ENCODE assay signal across 9 cellular contexts in genomic region chr1:31013187-31013864, GRCh38. TPM values are rescaled to one million over a fixed set of nuclear protein-coding genes. Genes with fewer than 3 reads are reported as not detected.
DNase-seq lines count a peak whose midpoint lies in the region; ATAC-seq and TF ChIP-seq lines count a peak whose summit lies in the region.
"Had no signal": no experiment of that assay in that cellular context is flagged by ENCODE, and none has a peak within 500 bp of the region (broad histone marks: within the 10 kb centered on the region; RNA-seq: fewer than 3 reads in every experiment).

No MANE protein-coding gene starts in this region.

- no peaks in the 10 kb centered on the region for H3K27me3 ChIP-seq in CD8-positive, alpha-beta T cell (ENCODE audit: insufficient read depth, low read length)

- H3K4me1 ChIP-seq in CD8-positive, alpha-beta T cell (ENCODE audit: insufficient read depth, low read length) = peaks cover 43% of the 10 kb centered on the region

- H3K36me3 ChIP-seq in CD8-positive, alpha-beta T cell (ENCODE audit: insufficient read depth, low read length) = no peaks in the 10 kb centered on the region

- POLR2A ChIA-PET in CD8-positive, alpha-beta T cell (lab: Charles Lee) = no interaction called here
- POLR2A ChIA-PET in RWPE1 (lab: Yijun Ruan, JAX; ENCODE audit: low non-redundant PET) = no interaction called here

- peaks cover 13% of the 10 kb centered on the region for H3K36me3 Mint-ChIP-seq in CD8-positive, alpha-beta T cell

- H3K9me3 Mint-ChIP-seq in CD8-positive, alpha-beta T cell = no peaks in the 10 kb centered on the region

- no peak overlapping the region for H3K4me3 ChIP-seq in CD8-positive, alpha-beta T cell (ENCODE audit: low read depth, low read length)

- H3K27ac Mint-ChIP-seq in CD8-positive, alpha-beta T cell = peak overlapping the region; percentile 50

- no peaks in the 10 kb centered on the region for H3K27me3 Mint-ChIP-seq in CD8-positive, alpha-beta T cell (ENCODE audit: low read depth)

- peaks cover 74% of the 10 kb centered on the region for H3K4me1 Mint-ChIP-seq in CD8-positive, alpha-beta T cell (ENCODE audit: low read depth)

- no peak for TF ChIP-seq CTCF in CD8-positive, alpha-beta T cell (IDR thresholded peaks at IDR 0.05)
- TF ChIP-seq CTCF in GM20000 (IDR thresholded peaks at IDR 0.05; ENCODE audit: extremely low read depth, missing control alignments) = no peak
- TF ChIP-seq CTCF in RWPE1 (conservative IDR thresholded peaks at IDR 0.05; ENCODE audit: low read depth) = no peak

- CTCF ChIA-PET in CD8-positive, alpha-beta T cell (lab: Charles Lee) = interaction anchor here (1.4 kb wide), 1 partner anchor 84 kb away, joined by 3 read pairs; no protein-coding TSS in a partner anchor
- CTCF ChIA-PET in RWPE1 (lab: Yijun Ruan, JAX) = interaction anchor here (0.6 kb wide), 3 partner anchors 11 to 1817 kb away, joined by 3 to 4 read pairs (median 3); no protein-coding TSS in a partner anchor

- no peaks in the 10 kb centered on the region for H3K9me3 ChIP-seq in CD8-positive, alpha-beta T cell (ENCODE audit: low read length)

- no peak overlapping the region for H3K4me3 Mint-ChIP-seq in CD8-positive, alpha-beta T cell

- intact Hi-C loops in CD8-positive, alpha-beta T cell (cut with DNase I, micrococcal nuclease) = no loop called here
- intact Hi-C loops in posterior cingulate gyrus (cut with DNase I) = no loop called here

- no peak for TF ChIP-seq POLR2A in erythroblast (IDR thresholded peaks at IDR 0.05; ENCODE audit: low read length)

- ATAC-seq in CD8-positive, alpha-beta T cell = no peak
- ATAC-seq: Panc1 had no signal

- DNase-seq in CD8-positive, alpha-beta T cell = no peak
- DNase-seq in GM20000 (ENCODE audit: low spot score) (peak; percentile 35), LHCN-M2 (ENCODE audit: low read depth) (peak; percentile 11), erythroblast (lab: John Stamatoyannopoulos, UW) (peak; percentile 11 to 27), NCI-H1436 (lab: John Stamatoyannopoulos, UW) (no peak), RWPE1 (ENCODE audit: low spot score) (no peak), posterior cingulate gyrus (no peak)
- DNase-seq in activated CD4-positive, alpha-beta T cell treated with anti-CD3 and anti-CD28 coated beads, Interleukin-2, amount 50 U/mL, for 48 hours = no peak

- no peak overlapping the region for H3K27ac ChIP-seq in CD8-positive, alpha-beta T cell (ENCODE audit: low read depth, low read length)
- no peak overlapping the region for H3K27ac ChIP-seq in RWPE1

RNA-seq across cellular contexts. Expression of gene PUM1, which starts 52.2 kb away (rescaled TPM):
- 100 to 1,000 TPM; 190 to 191 TPM for total RNA-seq in CD8-positive, alpha-beta T cell
- total RNA-seq in LHCN-M2 (2014; rRNA removed) = 40.8 and 50.3 TPM in 2 replicates
- 30.3 TPM for polyA plus RNA-seq in LHCN-M2 (2012)

Comparison
In these comparisons a context has a peak if more than half of its experiments do, and no peak if none do; other contexts are left out.
1. DNase-seq: peak in GM20000 (single experiment), LHCN-M2 (single experiment) and erythroblast (2 of 2); none in CD8-positive, alpha-beta T cell (0 of 7), NCI-H1436 (single experiment), RWPE1 (single experiment), posterior cingulate gyrus (0 of 10) and activated CD4-positive, alpha-beta T cell treated with anti-CD3 and anti-CD28 coated beads, Interleukin-2, amount 50 U/mL, for 48 hours (0 of 2).